18 cellular contexts compared by ENCODE assay signal in the genomic region with DNA sequence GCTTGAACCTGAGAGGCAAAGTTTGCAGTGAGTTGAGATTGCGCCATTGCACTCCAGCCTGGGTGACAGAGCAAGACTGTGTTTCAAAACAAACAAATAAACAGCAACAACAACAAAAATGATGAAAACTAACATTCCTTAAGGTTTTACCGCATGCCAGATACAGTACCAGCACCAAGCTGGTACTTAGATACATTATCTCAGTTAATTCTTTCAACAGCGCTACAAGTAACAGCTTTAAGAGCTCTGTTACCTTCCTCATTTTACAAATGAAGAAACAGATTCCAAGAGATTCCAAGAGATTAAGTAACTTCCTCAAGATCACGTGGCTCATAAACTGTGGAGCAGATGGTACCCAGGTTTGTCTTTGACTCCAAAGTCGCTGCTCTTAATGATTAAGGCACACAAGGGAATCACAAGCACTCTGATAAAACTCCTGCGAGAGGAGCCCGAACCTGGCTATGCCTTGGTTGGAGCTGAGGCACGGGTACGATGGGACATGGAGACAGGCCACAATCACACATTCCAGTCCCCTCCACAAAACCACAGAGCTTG. TPM values are rescaled to one million over a fixed set of nuclear protein-coding genes. Genes with fewer than 3 reads are reported as not detected.
A peak's percentile ranks its signal among the peaks of the same experiment; 100 is the strongest.
DNase-seq lines count a peak whose midpoint lies in the region; ATAC-seq and TF ChIP-seq lines count a peak whose summit lies in the region.
"Had no signal": no experiment of that assay in that cellular context is flagged by ENCODE, and none has a peak within 500 bp of the region (broad histone marks: within the 10 kb centered on the region; RNA-seq: fewer than 3 reads in every experiment).

No MANE protein-coding gene starts in this region.

- no peaks in the 10 kb centered on the region for H3K79me1 ChIP-seq in trophoblast cell (ENCODE audit: low read length)

- no peak overlapping the region for H2BK5ac ChIP-seq in trophoblast cell (ENCODE audit: low read depth, low read length, poor library complexity)

- no peak overlapping the region for H3K27ac Mint-ChIP-seq in activated CD4-positive, alpha-beta memory T cell treated with anti-CD3 and anti-CD28 coated beads, Interleukin-2, amount 10 ng/mL, durations not matched to agents 7 days and 5 days
- no peak overlapping the region for H3K27ac Mint-ChIP-seq in activated CD8-positive, alpha-beta T cell treated with anti-CD3 and anti-CD28 coated beads, Interleukin-2, amount 10 ng/mL, durations not matched to agents 7 days and 5 days
- H3K27ac Mint-ChIP-seq: CD8-positive, alpha-beta T cell; T-helper 1 cell treated with Interleukin-12 subunit alpha and Interleukin-12 subunit beta and Interleukin-4 antibody, amounts not matched to agents 30 μg/mL and 1 μg/mL, for 36 hours had no signal

- no peak for TF ChIP-seq EP300 in upper lobe of left lung (IDR thresholded peaks at IDR 0.05)

- no peak overlapping the region for H3K4me3 Mint-ChIP-seq in activated CD4-positive, alpha-beta memory T cell treated with anti-CD3 and anti-CD28 coated beads, Interleukin-2, amount 10 ng/mL, durations not matched to agents 7 days and 5 days
- H3K4me3 Mint-ChIP-seq in activated CD8-positive, alpha-beta T cell treated with anti-CD3 and anti-CD28 coated beads, Interleukin-2, amount 10 ng/mL, durations not matched to agents 7 days and 5 days, result no peak overlapping the region
- H3K4me3 Mint-ChIP-seq: CD8-positive, alpha-beta T cell; T-helper 1 cell treated with Interleukin-12 subunit alpha and Interleukin-12 subunit beta and Interleukin-4 antibody, amounts not matched to agents 30 μg/mL and 1 μg/mL, for 36 hours had no signal

- POLR2A ChIA-PET in activated CD4-positive, alpha-beta memory T cell treated with anti-CD3 and anti-CD28 coated beads, Interleukin-2, amount 10 ng/mL, durations not matched to agents 7 days and 5 days (lab: Charles Lee), result interaction anchor here (2.2 kb wide), 1 partner anchor 170 kb away, joined by 6 read pairs; the partner anchor contains the start of gene PIGH
- POLR2A ChIA-PET in activated CD8-positive, alpha-beta T cell treated with anti-CD3 and anti-CD28 coated beads, Interleukin-2, amount 10 ng/mL, durations not matched to agents 7 days and 5 days (lab: Charles Lee), result no interaction called here

- H4K8ac ChIP-seq in trophoblast cell (ENCODE audit: low read depth, low read length), result no peak overlapping the region

- H4K91ac ChIP-seq in trophoblast cell (ENCODE audit: low read depth, low read length), result no peak overlapping the region

- H2BK120ac ChIP-seq in trophoblast cell (ENCODE audit: insufficient read depth, low read length, poor library complexity), result no peak overlapping the region

- no peak overlapping the region for H3K4me3 ChIP-seq in trophoblast cell (ENCODE audit: low read depth, low read length)
- no peak overlapping the region for H3K4me3 ChIP-seq in upper lobe of left lung

- H2AFZ ChIP-seq in trophoblast cell (ENCODE audit: insufficient read depth, low read length, poor library complexity), result no peak overlapping the region

- ATAC-seq in upper lobe of left lung (ENCODE audit: low FRiP score in 2 of 2), result no peak
- no peak for ATAC-seq in activated CD8-positive, alpha-beta T cell treated with anti-CD3 and anti-CD28 coated beads, Interleukin-2, amount 10 ng/mL, durations not matched to agents 7 days and 5 days
- ATAC-seq: CD8-positive, alpha-beta T cell; SK-N-SH treated with all-trans-retinoic acid at 6 μM for 48 hours had no signal

- no peak overlapping the region for H3K4ac ChIP-seq in trophoblast cell (ENCODE audit: low read depth, low read length)

- no peak for TF ChIP-seq CTCF in upper lobe of left lung (IDR thresholded peaks at IDR 0.05)

- no peak overlapping the region for H4K12ac ChIP-seq in trophoblast cell (ENCODE audit: low read depth, low read length)

- no peaks in the 10 kb centered on the region for H3K9me3 ChIP-seq in trophoblast cell (ENCODE audit: insufficient read depth, low read depth, low read length)
- H3K9me3 ChIP-seq in upper lobe of left lung, result no peaks in the 10 kb centered on the region
- H3K9me3 ChIP-seq: BE2C had no signal

- no peak overlapping the region for H3K23ac ChIP-seq in trophoblast cell (ENCODE audit: low read length)

- H3K27ac ChIP-seq in trophoblast cell (ENCODE audit: low read depth, low read length) (no peak overlapping the region), upper lobe of left lung (no peak overlapping the region)

- H3K14ac ChIP-seq in trophoblast cell (ENCODE audit: low read length), result no peak overlapping the region

- DNase-seq in EL, result peak; percentile 39
- peak; percentile 58 for DNase-seq in NCI-H2171 (lab: John Stamatoyannopoulos, UW)
- DNase-seq in amniotic epithelial cell (ENCODE audit: low read depth), result peak; percentile 76
- DNase-seq in trophoblast cell, result peak; percentile 66 to 91
- DNase-seq in activated CD4-positive, alpha-beta memory T cell treated with anti-CD3 and anti-CD28 coated beads, Interleukin-2, amount 10 ng/mL, durations not matched to agents 7 days and 5 days, result no peak
- DNase-seq in upper lobe of left lung, result no peak
- no peak for DNase-seq in activated CD8-positive, alpha-beta T cell treated with anti-CD3 and anti-CD28 coated beads, Interleukin-2, amount 10 ng/mL, durations not matched to agents 7 days and 5 days
- DNase-seq in islet precursor cell, result no peak
- DNase-seq: ACHN; BE2C; CD8-positive, alpha-beta T cell; GOT3; NCI-H1436 treated with DMSO at 0.1 percent for 48 hours; NCI-H345; SHP77 had no signal

- H3K9me3 Mint-ChIP-seq in activated CD4-positive, alpha-beta memory T cell treated with anti-CD3 and anti-CD28 coated beads, Interleukin-2, amount 10 ng/mL, durations not matched to agents 7 days and 5 days, result no peaks in the 10 kb centered on the region
- no peaks in the 10 kb centered on the region for H3K9me3 Mint-ChIP-seq in activated CD8-positive, alpha-beta T cell treated with anti-CD3 and anti-CD28 coated beads, Interleukin-2, amount 10 ng/mL, durations not matched to agents 7 days and 5 days (ENCODE audit: insufficient read depth)
- H3K9me3 Mint-ChIP-seq: CD8-positive, alpha-beta T cell; T-helper 1 cell treated with Interleukin-12 subunit alpha and Interleukin-12 subunit beta and Interleukin-4 antibody, amounts not matched to agents 30 μg/mL and 1 μg/mL, for 36 hours had no signal

- H3K27me3 ChIP-seq in trophoblast cell (ENCODE audit: insufficient read depth, low read length), result no peaks in the 10 kb centered on the region
- H3K27me3 ChIP-seq in upper lobe of left lung, result no peaks in the 10 kb centered on the region

- no peak overlapping the region for H3K9ac ChIP-seq in trophoblast cell (ENCODE audit: low read length)

- H3K4me2 ChIP-seq in trophoblast cell (ENCODE audit: low read length), result no peak overlapping the region

- no peak overlapping the region for H2AK5ac ChIP-seq in trophoblast cell (ENCODE audit: low read length)

- WGBS in trophoblast cell (ENCODE audit: extremely low coverage, insufficient coverage, insufficient read length), result no CpG with 5 or more reads among the region's 9 CpGs
- 77 to 85% methylated on average over 9 of the region's 9 CpGs for WGBS in upper lobe of left lung, 2 donors

- CTCF ChIA-PET in activated CD4-positive, alpha-beta memory T cell treated with anti-CD3 and anti-CD28 coated beads, Interleukin-2, amount 10 ng/mL, durations not matched to agents 7 days and 5 days (lab: Charles Lee), result interaction anchor here (0.7 to 7.9 kb wide), 2 partner anchors 139 to 141 kb away, joined by 4 to 137 read pairs; no protein-coding TSS in a partner anchor
- CTCF ChIA-PET in activated CD8-positive, alpha-beta T cell treated with anti-CD3 and anti-CD28 coated beads, Interleukin-2, amount 10 ng/mL, durations not matched to agents 7 days and 5 days (lab: Charles Lee), result interaction anchor here (1.8 to 9.7 kb wide), 2 partner anchors 142 to 274 kb away, joined by 7 to 177 read pairs; no protein-coding TSS in a partner anchor

- H3K18ac ChIP-seq in trophoblast cell (ENCODE audit: low read length), result no peak overlapping the region

- no peaks in the 10 kb centered on the region for H3K79me2 ChIP-seq in trophoblast cell (ENCODE audit: control insufficient read depth, insufficient read depth, low read length, poor library complexity)

- peaks cover 2% of the 10 kb centered on the region for H3K4me1 Mint-ChIP-seq in activated CD4-positive, alpha-beta memory T cell treated with anti-CD3 and anti-CD28 coated beads, Interleukin-2, amount 10 ng/mL, durations not matched to agents 7 days and 5 days
- no peaks in the 10 kb centered on the region for H3K4me1 Mint-ChIP-seq in activated CD8-positive, alpha-beta T cell treated with anti-CD3 and anti-CD28 coated beads, Interleukin-2, amount 10 ng/mL, durations not matched to agents 7 days and 5 days (ENCODE audit: low read depth)

- H3K27me3 Mint-ChIP-seq in activated CD4-positive, alpha-beta memory T cell treated with anti-CD3 and anti-CD28 coated beads, Interleukin-2, amount 10 ng/mL, durations not matched to agents 7 days and 5 days, result peaks cover 48% of the 10 kb centered on the region
- H3K27me3 Mint-ChIP-seq in activated CD8-positive, alpha-beta T cell treated with anti-CD3 and anti-CD28 coated beads, Interleukin-2, amount 10 ng/mL, durations not matched to agents 7 days and 5 days (ENCODE audit: low read depth), result peaks cover 31% of the 10 kb centered on the region

- H3K36me3 ChIP-seq in trophoblast cell (ENCODE audit: control insufficient read depth in 1 of 2, insufficient read depth in 2 of 2, low read length in 2 of 2) (no peaks in the 10 kb centered on the region), upper lobe of left lung (no peaks in the 10 kb centered on the region)
- H3K36me3 ChIP-seq: BE2C had no signal

- H3K4me1 ChIP-seq in trophoblast cell (ENCODE audit: control insufficient read depth in 1 of 2, insufficient read depth in 2 of 2, low read length in 2 of 2) (no peaks in the 10 kb centered on the region), upper lobe of left lung (peaks cover 0 to 12% (median 4%) of the 10 kb centered on the region in 4 donors)
- H3K4me1 ChIP-seq: BE2C had no signal

- H3K36me3 Mint-ChIP-seq in activated CD4-positive, alpha-beta memory T cell treated with anti-CD3 and anti-CD28 coated beads, Interleukin-2, amount 10 ng/mL, durations not matched to agents 7 days and 5 days (ENCODE audit: low read depth), result no peaks in the 10 kb centered on the region
- no peaks in the 10 kb centered on the region for H3K36me3 Mint-ChIP-seq in activated CD8-positive, alpha-beta T cell treated with anti-CD3 and anti-CD28 coated beads, Interleukin-2, amount 10 ng/mL, durations not matched to agents 7 days and 5 days (ENCODE audit: low read depth)
- H3K36me3 Mint-ChIP-seq: CD8-positive, alpha-beta T cell had no signal

- no peak overlapping the region for H2BK12ac ChIP-seq in trophoblast cell (ENCODE audit: low read length)

- TF ChIP-seq POLR2A in upper lobe of left lung (IDR thresholded peaks at IDR 0.05), result no peak

RNA-seq across cellular contexts. Expression of gene PLEK2, which starts 17.8 kb away (rescaled TPM):
- polyA plus RNA-seq in trophoblast cell (2013), result 2.7 and 3.2 TPM in 2 replicates
- total RNA-seq in activated CD4-positive, alpha-beta memory T cell treated with anti-CD3 and anti-CD28 coated beads, Interleukin-2, amount 10 ng/mL, durations not matched to agents 7 days and 5 days, result under 1 TPM in 1 of 2 experiments, not detected in 1; 0.43 TPM
- total RNA-seq in upper lobe of left lung, result 1 to 10 TPM in 5 of 6 donors, not detected in 1; 3.5 to 4.4 (median 3.8) TPM
- not detected for total RNA-seq in activated CD8-positive, alpha-beta T cell treated with anti-CD3 and anti-CD28 coated beads, Interleukin-2, amount 10 ng/mL, durations not matched to agents 7 days and 5 days
- total RNA-seq: CD8-positive, alpha-beta T cell had no signal

RNA-seq across cellular contexts. Expression of gene TMEM229B, which starts 58.8 kb away (rescaled TPM):
- 0.08 TPM in 2 replicates for polyA plus RNA-seq in trophoblast cell (2013)
- 10 to 100 TPM; 10.4 to 13.3 TPM for total RNA-seq in activated CD4-positive, alpha-beta memory T cell treated with anti-CD3 and anti-CD28 coated beads, Interleukin-2, amount 10 ng/mL, durations not matched to agents 7 days and 5 days
- 1 to 10 TPM; 2.1 to 8.5 (median 5.4) TPM for total RNA-seq in upper lobe of left lung
- 1 to 10 TPM; 9.9 to 10.0 TPM for total RNA-seq in activated CD8-positive, alpha-beta T cell treated with anti-CD3 and anti-CD28 coated beads, Interleukin-2, amount 10 ng/mL, durations not matched to agents 7 days and 5 days
- total RNA-seq: LHCN-M2 had no signal

Comparison
In these comparisons a context has a peak if more than half of its experiments do, and no peak if none do; other contexts are left out.
1. DNase-seq: peak in EL (single experiment), NCI-H2171 (single experiment), amniotic epithelial cell (single experiment) and trophoblast cell (2 of 2); none in activated CD4-positive, alpha-beta memory T cell treated with anti-CD3 and anti-CD28 coated beads, Interleukin-2, amount 10 ng/mL, durations not matched to agents 7 days and 5 days (single experiment), upper lobe of left lung (0 of 2), activated CD8-positive, alpha-beta T cell treated with anti-CD3 and anti-CD28 coated beads, Interleukin-2, amount 10 ng/mL, durations not matched to agents 7 days and 5 days (single experiment) and islet precursor cell (single experiment).